8 cellular contexts compared by ENCODE assay signal in genomic region chr2:230661072-230661957, GRCh38. TPM values are rescaled to one million over a fixed set of nuclear protein-coding genes. Genes with fewer than 3 reads are reported as not detected.
A peak's percentile ranks its signal among the peaks of the same experiment; 100 is the strongest.
DNase-seq lines count a peak whose midpoint lies in the region; ATAC-seq, FAIRE-seq and TF ChIP-seq lines count a peak whose summit lies in the region.

No MANE protein-coding gene starts in this region.

- no peaks in the 10 kb centered on the region for H3K36me3 ChIP-seq in psoas muscle (ENCODE audit: insufficient read depth in 1 of 2, low read depth in 1 of 2)

- TF ChIP-seq CTCF in endothelial cell (IDR thresholded peaks at IDR 0.05; ENCODE audit: unreplicated experiment) (no peak), psoas muscle (IDR thresholded peaks at IDR 0.05) (no peak)

- H3K9me3 Mint-ChIP-seq in memory B cell: no peaks in the 10 kb centered on the region
- H3K9me3 Mint-ChIP-seq in endothelial cell (ENCODE audit: unreplicated experiment): no peaks in the 10 kb centered on the region

- no peaks in the 10 kb centered on the region for H3K27me3 Mint-ChIP-seq in memory B cell
- H3K27me3 Mint-ChIP-seq in endothelial cell (ENCODE audit: unreplicated experiment): peaks cover 4% of the 10 kb centered on the region

- H3K4me1 Mint-ChIP-seq in memory B cell (peaks cover 63% of the 10 kb centered on the region), endothelial cell (ENCODE audit: unreplicated experiment) (no peaks in the 10 kb centered on the region)

- FAIRE-seq in H54 (lab: Jason Lieb, UNC): no peak

- no peak overlapping the region for H3K27ac ChIP-seq in psoas muscle

- no peak overlapping the region for H3K4me3 ChIP-seq in psoas muscle

- H3K27ac Mint-ChIP-seq in memory B cell (peak overlapping the region; percentile 77), endothelial cell (ENCODE audit: unreplicated experiment) (no peak overlapping the region)

- DNase-seq in T-helper 2 cell (peak in 3 of 5 experiments; percentile 18 to 98 (median 73)), memory B cell (ENCODE audit: low spot score in 2 of 2) (no peak), endothelial cell (ENCODE audit: low spot score) (no peak), NCI-H1092 treated with DMSO at 0.1 percent for 48 hours (lab: John Stamatoyannopoulos, UW) (no peak), psoas muscle (no peak), H54 (ENCODE audit: insufficient read length, low spot score) (no peak)

- H3K4me1 ChIP-seq in psoas muscle: peaks cover 13% of the 10 kb centered on the region

- no peak for TF ChIP-seq POLR2A in H54 (IDR thresholded peaks at IDR 0.05; ENCODE audit: low read depth, low read length)

- H3K9me3 ChIP-seq in psoas muscle: no peaks in the 10 kb centered on the region

- no peaks in the 10 kb centered on the region for H3K36me3 Mint-ChIP-seq in memory B cell
- peaks cover 4% of the 10 kb centered on the region for H3K36me3 Mint-ChIP-seq in endothelial cell (ENCODE audit: low read depth, unreplicated experiment)

- intact Hi-C loops in psoas muscle (cut with DNase I): no loop called here

- ATAC-seq in GM18498 (IDR thresholded peaks at IDR 0.05; ENCODE audit: unreplicated experiment) (peak; percentile 43), HG02763 (IDR thresholded peaks at IDR 0.05; ENCODE audit: unreplicated experiment) (peak; percentile 26), memory B cell (ENCODE audit: low read depth) (peak; percentile 57), psoas muscle (no peak)

- H3K4me3 Mint-ChIP-seq in memory B cell (peak overlapping the region; percentile 16), endothelial cell (ENCODE audit: unreplicated experiment) (no peak overlapping the region)

- no peaks in the 10 kb centered on the region for H3K27me3 ChIP-seq in psoas muscle (ENCODE audit: insufficient read depth in 3 of 3, low read length in 2 of 3)

- WGBS in psoas muscle, 3 donors: 81 to 91% (median 88%) methylated on average over 8 of the region's 8 CpGs

RNA-seq across cellular contexts. Expression of gene CAB39, which starts 51.3 kb away (rescaled TPM):
- total RNA-seq in endothelial cell (ENCODE audit: unreplicated experiment) (48.7 TPM), psoas muscle (100 to 1,000 TPM; 107 to 139 (median 128) TPM)
- 100 to 1,000 TPM in 1 of 3 donors, 10 to 100 TPM in 2; 36.0 to 166 (median 55.3) TPM for polyA plus RNA-seq in psoas muscle

Comparison
In these comparisons a context has a peak if more than half of its experiments do, and no peak if none do; other contexts are left out.
1. ATAC-seq: peak in GM18498 (single experiment), HG02763 (single experiment) and memory B cell (single experiment); none in psoas muscle (0 of 4).
2. DNase-seq: peak in T-helper 2 cell (3 of 5); none in memory B cell (0 of 2), endothelial cell (single experiment), NCI-H1092 treated with DMSO at 0.1 percent for 48 hours (single experiment), psoas muscle (0 of 2) and H54 (single experiment).